16 cellular contexts compared by ENCODE assay signal in genomic region chr10:109987413-109987812, GRCh38. TPM values are rescaled to one million over a fixed set of nuclear protein-coding genes. Genes with fewer than 3 reads are reported as not detected.
A peak's percentile ranks its signal among the peaks of the same experiment; 100 is the strongest.
DNase-seq lines count a peak whose midpoint lies in the region; ATAC-seq and TF ChIP-seq lines count a peak whose summit lies in the region.
"Had no signal": no experiment of that assay in that cellular context is flagged by ENCODE, and none has a peak within 500 bp of the region (broad histone marks: within the 10 kb centered on the region; RNA-seq: fewer than 3 reads in every experiment).

No MANE protein-coding gene starts in this region.

- intact Hi-C loops in ascending aorta (cut with DNase I) = no loop called here

- no peak overlapping the region for H3K4me3 Mint-ChIP-seq in T-helper 17 cell
- H3K4me3 Mint-ChIP-seq in effector memory CD8-positive, alpha-beta T cell = no peak overlapping the region
- H3K4me3 Mint-ChIP-seq: CD4-positive, CD25-positive, alpha-beta regulatory T cell; central memory CD8-positive, alpha-beta T cell; naive B cell had no signal

- H3K4me3 ChIP-seq in ascending aorta (no peak overlapping the region), fibroblast of villous mesenchyme (ENCODE audit: low read depth, low read length) (no peak overlapping the region)

- DNase-seq in HCEC 1CT (peak; percentile 66), ascending aorta (ENCODE audit: low spot score in 2 of 2) (no peak), fibroblast of villous mesenchyme (ENCODE audit: low read depth) (peak; percentile 67), renal cortical epithelial cell (ENCODE audit: low read depth) (peak; percentile 62), T-helper 17 cell (no peak), DMS53 (lab: John Stamatoyannopoulos, UW) (no peak), inferior parietal cortex (ENCODE audit: extremely low spot score) (no peak)
- DNase-seq in effector memory CD8-positive, alpha-beta T cell = no peak
- DNase-seq: activated gamma-delta T cell; CD4-positive, CD25-positive, alpha-beta regulatory T cell; naive B cell; NCI-H146; NCI-H510A treated with DMSO at 0.1 percent for 48 hours; right cardiac atrium had no signal

- TF ChIP-seq CTCF in ascending aorta (IDR thresholded peaks at IDR 0.05) = no peak
- TF ChIP-seq CTCF in fibroblast of villous mesenchyme (IDR thresholded peaks at IDR 0.05; ENCODE audit: insufficient read depth, low read depth, low read length) = no peak

- H3K27me3 Mint-ChIP-seq in T-helper 17 cell = peaks cover 5% of the 10 kb centered on the region
- H3K27me3 Mint-ChIP-seq in effector memory CD8-positive, alpha-beta T cell = peaks cover 10 to 21% of the 10 kb centered on the region in 2 donors
- H3K27me3 Mint-ChIP-seq: naive B cell had no signal

- peaks cover 0 to 18% of the 10 kb centered on the region in 2 donors for H3K4me1 ChIP-seq in ascending aorta

- H3K36me3 Mint-ChIP-seq in T-helper 17 cell (ENCODE audit: low read depth) = peaks cover 5% of the 10 kb centered on the region
- peaks cover 5% of the 10 kb centered on the region for H3K36me3 Mint-ChIP-seq in effector memory CD8-positive, alpha-beta T cell (ENCODE audit: insufficient read depth)
- H3K36me3 Mint-ChIP-seq: CD4-positive, CD25-positive, alpha-beta regulatory T cell had no signal

- H3K9me3 ChIP-seq in ascending aorta = no peaks in the 10 kb centered on the region
- no peaks in the 10 kb centered on the region for H3K9me3 ChIP-seq in T-helper 17 cell (ENCODE audit: control insufficient read depth, low read length, poor library complexity, severe bottlenecking)

- no peaks in the 10 kb centered on the region for H3K9me3 Mint-ChIP-seq in effector memory CD8-positive, alpha-beta T cell
- H3K9me3 Mint-ChIP-seq: central memory CD8-positive, alpha-beta T cell had no signal

- no peak for ATAC-seq in T-helper 17 cell
- no peak for ATAC-seq in effector memory CD8-positive, alpha-beta T cell (replicated peaks)
- ATAC-seq: esophagus mucosa had no signal

- peaks cover under 1% of the 10 kb centered on the region for H3K4me1 Mint-ChIP-seq in T-helper 17 cell
- no peaks in the 10 kb centered on the region for H3K4me1 Mint-ChIP-seq in effector memory CD8-positive, alpha-beta T cell (ENCODE audit: low read depth in 2 of 2)
- H3K4me1 Mint-ChIP-seq: CD4-positive, CD25-positive, alpha-beta regulatory T cell; central memory CD8-positive, alpha-beta T cell; naive B cell had no signal

- peak overlapping the region; percentile 69 to 73 for H3K27ac ChIP-seq in ascending aorta

- no peak overlapping the region for H3K27ac Mint-ChIP-seq in T-helper 17 cell
- no peak overlapping the region for H3K27ac Mint-ChIP-seq in effector memory CD8-positive, alpha-beta T cell

- H3K27me3 ChIP-seq in ascending aorta = no peaks in the 10 kb centered on the region

- no peaks in the 10 kb centered on the region for H3K36me3 ChIP-seq in ascending aorta

RNA-seq across cellular contexts. Expression of gene ADD3, which starts 20.4 kb away (rescaled TPM):
- total RNA-seq in ascending aorta = 93.0 TPM
- 68.3 and 97.6 TPM in 2 replicates for total RNA-seq in fibroblast of villous mesenchyme
- total RNA-seq in renal cortical epithelial cell = 152 and 341 TPM in 2 replicates
- 100 to 1,000 TPM; 343 to 351 TPM for total RNA-seq in T-helper 17 cell

Comparison
In these comparisons a context has a peak if more than half of its experiments do, and no peak if none do; other contexts are left out.
1. DNase-seq: peak in HCEC 1CT (single experiment), fibroblast of villous mesenchyme (single experiment) and renal cortical epithelial cell (single experiment); none in ascending aorta (0 of 2), T-helper 17 cell (0 of 3), DMS53 (single experiment), inferior parietal cortex (single experiment) and effector memory CD8-positive, alpha-beta T cell (0 of 3).